9 cellular contexts compared by ENCODE assay signal in genomic region chr9:84404095-84404686, GRCh38.
A peak's percentile ranks its signal among the peaks of the same experiment; 100 is the strongest.
DNase-seq lines count a peak whose midpoint lies in the region; ATAC-seq, FAIRE-seq and TF ChIP-seq lines count a peak whose summit lies in the region.
"Had no signal": no experiment of that assay in that cellular context is flagged by ENCODE, and none has a peak within 500 bp of the region (broad histone marks: within the 10 kb centered on the region; RNA-seq: fewer than 3 reads in every experiment).

No MANE protein-coding gene starts in this region.

- no peak overlapping the region for H3K9ac ChIP-seq in H9 (ENCODE audit: extremely low read depth, insufficient read length, low read length)

- H2BK15ac ChIP-seq in H9 (ENCODE audit: low read depth, low read length) = no peak overlapping the region

- no peak overlapping the region for H3K56ac ChIP-seq in H9 (ENCODE audit: insufficient read length, low read depth, low read length)

- peak; percentile 43 for TF ChIP-seq CTCF in D721Med (IDR thresholded peaks at IDR 0.05; ENCODE audit: insufficient read depth, missing control alignments)
- peak; percentile 88 for TF ChIP-seq CTCF in H9 (conservative IDR thresholded peaks at IDR 0.05)
- peak; percentile 62 for TF ChIP-seq CTCF in lower lobe of right lung (IDR thresholded peaks at IDR 0.05)

- no peaks in the 10 kb centered on the region for H3K4me1 ChIP-seq in H9 (ENCODE audit: insufficient read depth, low read length)
- no peaks in the 10 kb centered on the region for H3K4me1 ChIP-seq in lower lobe of right lung
- no peaks in the 10 kb centered on the region for H3K4me1 ChIP-seq in small intestine (ENCODE audit: control insufficient read depth in 2 of 2, insufficient read depth in 1 of 2, low read depth in 1 of 2, low read length in 1 of 2)
- H3K4me1 ChIP-seq: prostate gland had no signal

- H3K23me2 ChIP-seq in H9 (ENCODE audit: insufficient read length, low read depth, low read length, poor library complexity, severe bottlenecking) = no peaks in the 10 kb centered on the region

- no peaks in the 10 kb centered on the region for H3K4me1 Mint-ChIP-seq in H9

- H2AK5ac ChIP-seq in H9 (ENCODE audit: insufficient read length, low read length) = no peak overlapping the region

- H3K79me1 ChIP-seq in H9 (ENCODE audit: insufficient read depth, low read depth, low read length, poor library complexity, severe bottlenecking) = no peaks in the 10 kb centered on the region

- no peak overlapping the region for H3K4ac ChIP-seq in H9 (ENCODE audit: low read depth, low read length)

- intact Hi-C loops in lower lobe of right lung (cut with DNase I) = no loop called here

- no peak overlapping the region for H3T11ph ChIP-seq in H9 (ENCODE audit: low read length)

- no peak overlapping the region for H3K18ac ChIP-seq in H9 (ENCODE audit: insufficient read length, low read depth, low read length)

- no peak overlapping the region for H4K8ac ChIP-seq in H9 (replicated peaks; ENCODE audit: insufficient read length, low read depth, low read length)

- no peak overlapping the region for H3K4me2 ChIP-seq in H9 (ENCODE audit: insufficient read depth, insufficient read length, low read length)

- H2BK5ac ChIP-seq in H9 (ENCODE audit: insufficient read length, low read length) = no peak overlapping the region

- FAIRE-seq in D721Med (lab: Jason Lieb, UNC) (no peak), small intestine (lab: Jason Lieb, UNC) (no peak)

- H4K5ac ChIP-seq in H9 (ENCODE audit: insufficient read length, low read depth, low read length) = no peak overlapping the region

- H3K79me2 ChIP-seq in H9 (ENCODE audit: insufficient read depth, low read length) = no peaks in the 10 kb centered on the region

- H2BK120ac ChIP-seq in H9 (ENCODE audit: low read depth, low read length, poor library complexity, severe bottlenecking) = no peak overlapping the region

- no peak overlapping the region for H2BK12ac ChIP-seq in H9 (ENCODE audit: insufficient read length, low read depth, low read length)

- H3K9me3 Mint-ChIP-seq in H9 = peaks cover 12 to 27% of the 10 kb centered on the region in 2 experiments

- no peak overlapping the region for H3K14ac ChIP-seq in H9 (ENCODE audit: insufficient read depth, low read length)

- ATAC-seq in lower lobe of right lung = peak in 1 of 2 donors; percentile 41
- ATAC-seq in GM18519 (IDR thresholded peaks at IDR 0.05; ENCODE audit: low FRiP score, unreplicated experiment) = no peak

- no peaks in the 10 kb centered on the region for H4K20me1 ChIP-seq in H9 (ENCODE audit: control insufficient read depth, insufficient read depth, insufficient read length)

- H3K9me3 ChIP-seq in H9 (ENCODE audit: control insufficient read depth, low read depth, low read length) (no peaks in the 10 kb centered on the region), lower lobe of right lung (no peaks in the 10 kb centered on the region), small intestine (ENCODE audit: control insufficient read depth, low read depth) (no peaks in the 10 kb centered on the region)
- H3K9me3 ChIP-seq: prostate gland had no signal

- peaks cover 6 to 11% (median 10%) of the 10 kb centered on the region in 3 experiments for H3K36me3 Mint-ChIP-seq in H9 (ENCODE audit: insufficient read depth in 1 of 3, low read depth in 3 of 3)

- no peak overlapping the region for H3K27ac Mint-ChIP-seq in H9

- H3K4me3 ChIP-seq in lower lobe of right lung = no peak overlapping the region
- no peak overlapping the region for H3K4me3 ChIP-seq in small intestine (ENCODE audit: low read depth in 1 of 2, low read length in 2 of 2)
- H3K4me3 ChIP-seq: prostate gland had no signal

- no CpG with 5 or more reads among the region's 8 CpGs for WGBS in H9 (ENCODE audit: extremely low coverage, insufficient read length, low lambda C conversion rate)
- WGBS in small intestine, 3 donors = 36 to 45% (median 37%) methylated on average over 8 of the region's 8 CpGs

- H3K27ac ChIP-seq in H9 (ENCODE audit: insufficient read length, low read depth, low read length) (no peak overlapping the region), lower lobe of right lung (no peak overlapping the region), small intestine (ENCODE audit: low read depth in 1 of 2, low read length in 1 of 2) (no peak overlapping the region)
- H3K27ac ChIP-seq: prostate gland had no signal

- H3K27me3 ChIP-seq in H9 (ENCODE audit: insufficient read depth, low read length) = no peaks in the 10 kb centered on the region
- no peaks in the 10 kb centered on the region for H3K27me3 ChIP-seq in lower lobe of right lung (ENCODE audit: low read depth)
- H3K27me3 ChIP-seq in small intestine (ENCODE audit: control insufficient read depth in 2 of 2, insufficient read depth in 2 of 2, low read length in 2 of 2) = no peaks in the 10 kb centered on the region

- H2AFZ ChIP-seq in H9 (ENCODE audit: low read length) = no peak overlapping the region

- no peaks in the 10 kb centered on the region for H3K27me3 Mint-ChIP-seq in H9 (ENCODE audit: low read depth)

- H3K23ac ChIP-seq in H9 (ENCODE audit: insufficient read length, low read depth, low read length) = no peak overlapping the region

- no peak for DNase-seq in D721Med (ENCODE audit: insufficient read length, low spot score)
- DNase-seq in H9 = peak; percentile 43
- peak; percentile 21 for DNase-seq in astrocyte of the hippocampus (ENCODE audit: low read depth, low spot score)
- no peak for DNase-seq in lower lobe of right lung
- DNase-seq in small intestine = no peak
- DNase-seq in NCI-H1417 treated with DMSO at 0.1 percent for 48 hours (lab: John Stamatoyannopoulos, UW) = no peak
- DNase-seq in central memory CD4-positive, alpha-beta T cell = no peak

- no peak overlapping the region for H4K91ac ChIP-seq in H9 (ENCODE audit: insufficient read length, low read depth, low read length)

- no peak overlapping the region for H2BK20ac ChIP-seq in H9 (ENCODE audit: low read depth, low read length, poor library complexity, severe bottlenecking)

- H3K36me3 ChIP-seq in lower lobe of right lung (no peaks in the 10 kb centered on the region), small intestine (ENCODE audit: control insufficient read depth in 2 of 2, insufficient read depth in 2 of 2, low read length in 2 of 2) (no peaks in the 10 kb centered on the region)
- H3K36me3 ChIP-seq: prostate gland had no signal

- H3K4me3 Mint-ChIP-seq in H9 = no peak overlapping the region

Comparison
In these comparisons a context has a peak if more than half of its experiments do, and no peak if none do; other contexts are left out.
1. DNase-seq: peak in H9 (single experiment) and astrocyte of the hippocampus (single experiment); none in D721Med (single experiment), lower lobe of right lung (single experiment), small intestine (single experiment), NCI-H1417 treated with DMSO at 0.1 percent for 48 hours (single experiment) and central memory CD4-positive, alpha-beta T cell (single experiment).
2. Peak in every context shown above with its lines, with median percentiles within 50 percentile points of each other: CTCF ChIP-seq.